Comparison of ENCODE assay signal across 29 cellular contexts in genomic region chr4:141107927-141108326, GRCh38. TPM values are rescaled to one million over a fixed set of nuclear protein-coding genes. Genes with fewer than 3 reads are reported as not detected.
"Had no signal": no experiment of that assay in that cellular context is flagged by ENCODE, and none has a peak within 500 bp of the region (broad histone marks: within the 10 kb centered on the region; RNA-seq: fewer than 3 reads in every experiment).

No MANE protein-coding gene starts in this region.

- H3K27ac ChIP-seq: colonic mucosa, epithelial cell of prostate, gastrocnemius medialis, neural progenitor cell, parathyroid adenoma, prostate gland, right lobe of liver, stomach, testis, tibial artery had no signal

- H3K9me3 ChIP-seq: colonic mucosa, gastrocnemius medialis, prostate gland, right lobe of liver, stomach, testis, tibial artery had no signal

- H3K4me3 ChIP-seq: colonic mucosa, gastrocnemius medialis, neural progenitor cell, prostate gland, right lobe of liver, stomach, testis, tibial artery had no signal

- H3K36me3 Mint-ChIP-seq: naive thymus-derived CD4-positive, alpha-beta T cell had no signal

- ATAC-seq: esophagus mucosa; gastrocnemius medialis; naive thymus-derived CD4-positive, alpha-beta T cell; right lobe of liver had no signal

- DNase-seq: central memory CD4-positive, alpha-beta T cell; colonic mucosa; effector CD8-positive, alpha-beta T cell; endodermal cell; foreskin fibroblast; gastrocnemius medialis; hippocampal formation; islet precursor cell; kidney glomerular epithelial cell; mesendoderm; midbrain; naive thymus-derived CD4-positive, alpha-beta T cell; right lobe of liver; small intestine; stimulated activated CD4-positive, alpha-beta T cell treated with anti-CD3 and anti-CD28 coated beads, Interleukin-1b, Interleukin-23, amount 100 ng/mL, for 48 hours; stimulated activated CD4-positive, alpha-beta T cell treated with anti-CD3 and anti-CD28 coated beads, Interleukin-4, amount 100 ng/mL, for 1 hour; stimulated activated CD8-positive, alpha-beta memory T cell treated with anti-CD3 and anti-CD28 coated beads, Interleukin-4, amount 100 ng/mL, for 48 hours; stimulated activated naive CD4-positive, alpha-beta T cell; stomach; testis; tibial artery had no signal

- H3K27ac Mint-ChIP-seq: dendritic cell treated with granulocyte-macrophage colony-stimulating factor and Interleukin-4, amounts not matched to agents 40 ng/mL and 50 ng/mL, for 4 days; endodermal cell; naive thymus-derived CD4-positive, alpha-beta T cell; nephron; neural progenitor cell; type B pancreatic cell had no signal

- H3K9me3 Mint-ChIP-seq: endodermal cell had no signal

- H3K4me1 ChIP-seq: colonic mucosa, gastrocnemius medialis, neural progenitor cell, parathyroid adenoma, prostate gland, right lobe of liver, stomach, testis, tibial artery had no signal

- H3K36me3 ChIP-seq: colonic mucosa, gastrocnemius medialis, neural progenitor cell, prostate gland, right lobe of liver, stomach, tibial artery had no signal

- H3K4me1 Mint-ChIP-seq: naive thymus-derived CD4-positive, alpha-beta T cell; nephron; neural progenitor cell had no signal

- H3K27me3 ChIP-seq: colonic mucosa, gastrocnemius medialis, neural progenitor cell, right lobe of liver, stomach, testis, tibial artery had no signal

- H3K4me3 Mint-ChIP-seq: dendritic cell treated with granulocyte-macrophage colony-stimulating factor and Interleukin-4, amounts not matched to agents 40 ng/mL and 50 ng/mL, for 4 days; endodermal cell; naive thymus-derived CD4-positive, alpha-beta T cell; nephron; neural progenitor cell; type B pancreatic cell had no signal

- H3K27me3 Mint-ChIP-seq: dendritic cell treated with granulocyte-macrophage colony-stimulating factor and Interleukin-4, amounts not matched to agents 40 ng/mL and 50 ng/mL, for 4 days; type B pancreatic cell had no signal

RNA-seq across cellular contexts. Expression of gene RNF150, which starts 25.3 kb away (rescaled TPM):
- polyA plus RNA-seq: naive thymus-derived CD4-positive, alpha-beta T cell had no signal
